14 cellular contexts compared by ENCODE assay signal in genomic region chr14:105324080-105324778, GRCh38. TPM values are rescaled to one million over a fixed set of nuclear protein-coding genes. Genes with fewer than 3 reads are reported as not detected.
DNase-seq lines count a peak whose midpoint lies in the region; ATAC-seq and TF ChIP-seq lines count a peak whose summit lies in the region.
"Had no signal": no experiment of that assay in that cellular context is flagged by ENCODE, and none has a peak within 500 bp of the region (broad histone marks: within the 10 kb centered on the region; RNA-seq: fewer than 3 reads in every experiment).

No MANE protein-coding gene starts in this region.

- H3K27me3 ChIP-seq in stomach smooth muscle (ENCODE audit: control insufficient read depth in 1 of 2, insufficient read depth in 2 of 2, low read length in 2 of 2): no peaks in the 10 kb centered on the region
- no peaks in the 10 kb centered on the region for H3K27me3 ChIP-seq in CD8-positive, alpha-beta T cell (ENCODE audit: insufficient read depth, low read length)
- H3K27me3 ChIP-seq: MG63 had no signal

- ATAC-seq in CD8-positive, alpha-beta T cell: no peak
- ATAC-seq: naive thymus-derived CD4-positive, alpha-beta T cell had no signal

- no peak overlapping the region for H3K4me3 Mint-ChIP-seq in CD8-positive, alpha-beta T cell
- H3K4me3 Mint-ChIP-seq: activated CD4-positive, alpha-beta T cell treated with anti-CD3 and anti-CD28 coated beads, Interleukin-2, amount 10 ng/mL, durations not matched to agents 7 days and 5 days; naive thymus-derived CD4-positive, alpha-beta T cell had no signal

- H3K9me3 ChIP-seq in stomach smooth muscle (ENCODE audit: control insufficient read depth in 2 of 2, low read length in 2 of 2): no peaks in the 10 kb centered on the region
- no peaks in the 10 kb centered on the region for H3K9me3 ChIP-seq in CD8-positive, alpha-beta T cell (ENCODE audit: low read length)
- H3K9me3 ChIP-seq: MG63 had no signal

- CTCF ChIA-PET in CD8-positive, alpha-beta T cell (lab: Charles Lee): interaction anchor here (0.6 kb wide), 1 partner anchor 46 kb away, joined by 4 read pairs; no protein-coding TSS in a partner anchor

- POLR2A ChIA-PET in CD8-positive, alpha-beta T cell (lab: Charles Lee): interaction anchor here (0.6 kb wide), 1 partner anchor 120 kb away, joined by 4 read pairs; no protein-coding TSS in a partner anchor

- DNase-seq in NCI-H510A treated with DMSO at 0.1 percent for 48 hours (lab: John Stamatoyannopoulos, UW) (peak; percentile 13), NCI-H510A (lab: John Stamatoyannopoulos, UW) (no peak), cerebellum (ENCODE audit: low spot score) (peak; percentile 81), hepatic stellate cell (ENCODE audit: low spot score) (peak; percentile 52), NCI-H2081 (lab: John Stamatoyannopoulos, UW) (no peak)
- no peak for DNase-seq in CD8-positive, alpha-beta T cell
- DNase-seq in activated CD4-positive, CD25-positive, alpha-beta regulatory T cell (lab: John Stamatoyannopoulos, UW): no peak
- DNase-seq: activated CD4-positive, alpha-beta T cell treated with anti-CD3 and anti-CD28 coated beads, Interleukin-2, amount 10 ng/mL, durations not matched to agents 7 days and 5 days; GOT3; kidney glomerular epithelial cell; MG63; naive thymus-derived CD4-positive, alpha-beta T cell; NCI-H446 treated with DMSO at 0.1 percent for 48 hours had no signal

- H3K4me3 ChIP-seq in stomach smooth muscle (ENCODE audit: low read length in 2 of 2): peak overlapping the region; percentile 40 to 47
- H3K4me3 ChIP-seq in CD8-positive, alpha-beta T cell (ENCODE audit: low read depth, low read length): no peak overlapping the region
- H3K4me3 ChIP-seq: MG63 had no signal

- intact Hi-C loops in CD8-positive, alpha-beta T cell (cut with DNase I, micrococcal nuclease): no loop called here

- no peaks in the 10 kb centered on the region for H3K9me3 Mint-ChIP-seq in CD8-positive, alpha-beta T cell
- H3K9me3 Mint-ChIP-seq: activated CD4-positive, alpha-beta T cell treated with anti-CD3 and anti-CD28 coated beads, Interleukin-2, amount 10 ng/mL, durations not matched to agents 7 days and 5 days; naive thymus-derived CD4-positive, alpha-beta T cell had no signal

- H3K27me3 Mint-ChIP-seq in CD8-positive, alpha-beta T cell (ENCODE audit: low read depth): no peaks in the 10 kb centered on the region
- H3K27me3 Mint-ChIP-seq: activated CD4-positive, alpha-beta T cell treated with anti-CD3 and anti-CD28 coated beads, Interleukin-2, amount 10 ng/mL, durations not matched to agents 7 days and 5 days; naive thymus-derived CD4-positive, alpha-beta T cell had no signal

- TF ChIP-seq CTCF in CD8-positive, alpha-beta T cell (IDR thresholded peaks at IDR 0.05): no peak

- peak overlapping the region; percentile 53 for H3K27ac ChIP-seq in stomach smooth muscle (ENCODE audit: low read length)
- no peak overlapping the region for H3K27ac ChIP-seq in CD8-positive, alpha-beta T cell (ENCODE audit: low read depth, low read length)

- H3K4me1 Mint-ChIP-seq in CD8-positive, alpha-beta T cell (ENCODE audit: low read depth): peaks cover 20% of the 10 kb centered on the region

- peaks cover 32% of the 10 kb centered on the region for H3K4me1 ChIP-seq in stomach smooth muscle (ENCODE audit: control insufficient read depth, insufficient read depth, low read length)
- H3K4me1 ChIP-seq in CD8-positive, alpha-beta T cell (ENCODE audit: insufficient read depth, low read length): no peaks in the 10 kb centered on the region

- H3K9ac ChIP-seq in stomach smooth muscle (ENCODE audit: low read length in 2 of 2): peak overlapping the region; percentile 21 to 27

- peaks cover 9% of the 10 kb centered on the region for H3K36me3 Mint-ChIP-seq in CD8-positive, alpha-beta T cell

- peaks cover 0 to 2% of the 10 kb centered on the region in 2 donors for H3K36me3 ChIP-seq in stomach smooth muscle (ENCODE audit: control insufficient read depth in 2 of 2, insufficient read depth in 2 of 2, low read length in 2 of 2)
- no peaks in the 10 kb centered on the region for H3K36me3 ChIP-seq in CD8-positive, alpha-beta T cell (ENCODE audit: insufficient read depth, low read length)
- H3K36me3 ChIP-seq: MG63 had no signal

- H3K27ac Mint-ChIP-seq in CD8-positive, alpha-beta T cell: no peak overlapping the region
- H3K27ac Mint-ChIP-seq: activated CD4-positive, alpha-beta T cell treated with anti-CD3 and anti-CD28 coated beads, Interleukin-2, amount 10 ng/mL, durations not matched to agents 7 days and 5 days had no signal

RNA-seq across cellular contexts. Expression of gene PACS2, which starts 9.7 kb away (rescaled TPM):
- total RNA-seq in cerebellum: 97.4 TPM
- total RNA-seq in CD8-positive, alpha-beta T cell: 10 to 100 TPM; 46.5 to 56.1 TPM

RNA-seq across cellular contexts. Expression of gene BRF1, which starts 23.4 kb away (rescaled TPM):
- 70.0 TPM for total RNA-seq in cerebellum
- 10 to 100 TPM; 60.0 to 61.2 TPM for total RNA-seq in CD8-positive, alpha-beta T cell

Comparison
In these comparisons a context has a peak if more than half of its experiments do, and no peak if none do; other contexts are left out.
1. DNase-seq: peak in NCI-H510A treated with DMSO at 0.1 percent for 48 hours (single experiment), cerebellum (single experiment) and hepatic stellate cell (single experiment); none in NCI-H510A (single experiment), CD8-positive, alpha-beta T cell (0 of 7), NCI-H2081 (0 of 2) and activated CD4-positive, CD25-positive, alpha-beta regulatory T cell (0 of 4).